In the genomic region with DNA sequence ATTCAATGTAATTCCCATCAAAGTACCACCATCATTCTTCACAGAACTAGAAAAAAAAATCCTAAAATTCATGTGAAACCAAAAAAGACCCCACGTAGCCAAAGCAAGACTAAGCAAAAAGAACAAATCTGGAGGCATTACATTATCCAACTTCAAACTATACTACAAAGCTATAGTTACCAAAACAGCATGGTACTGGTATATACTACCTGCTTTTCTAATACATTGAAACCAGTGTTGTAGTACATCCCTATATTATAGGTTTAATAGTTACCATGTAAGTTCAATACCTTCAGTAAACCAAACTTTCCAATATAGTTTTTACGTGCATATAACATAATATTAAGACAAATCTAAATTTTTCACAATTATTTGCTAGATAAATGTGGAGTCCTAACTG, we compare ENCODE assay signal across 4 cellular contexts. TPM values are rescaled to one million over a fixed set of nuclear protein-coding genes. Genes with fewer than 3 reads are reported as not detected.
DNase-seq lines count a peak whose midpoint lies in the region; ATAC-seq, FAIRE-seq and TF ChIP-seq lines count a peak whose summit lies in the region.
"Not testable (repeated sequence)": the region's sequence is repeated elsewhere in the genome, so short reads cannot be mapped to it uniquely, and the experiment has no call there.

No MANE protein-coding gene starts in this region.

- not testable (repeated sequence) for H3K9me3 Mint-ChIP-seq in glutamatergic neuron (ENCODE audit: unreplicated experiment)

- not testable (repeated sequence) for H3K9ac ChIP-seq in HCT116 (ENCODE audit: low read length); K562 (ENCODE audit: insufficient read depth in 1 of 2, low read depth in 2 of 2, low read length in 2 of 2)

- H3K27me3 Mint-ChIP-seq in glutamatergic neuron (ENCODE audit: unreplicated experiment) = not testable (repeated sequence)

- FAIRE-seq in K562 (lab: Jason Lieb, UNC) = not testable (repeated sequence)

- H4K20me1 ChIP-seq in HCT116 (ENCODE audit: insufficient read depth); K562 (replicated peaks; ENCODE audit: control insufficient read depth, insufficient read depth, low read length): not testable (repeated sequence)

- H3K9me2 ChIP-seq in HCT116 (ENCODE audit: insufficient read depth) = not testable (repeated sequence)

- H3K4me1 Mint-ChIP-seq in glutamatergic neuron (ENCODE audit: low read depth, unreplicated experiment) = not testable (repeated sequence)

- H3K36me3 ChIP-seq in HCT116 (ENCODE audit: control insufficient read depth in 1 of 2, insufficient read depth in 2 of 2, low read length in 2 of 2); HEK293 (ENCODE audit: control insufficient read depth in 2 of 2, insufficient read depth in 1 of 2, low read length in 2 of 2); K562 (ENCODE audit: control insufficient read depth, insufficient read depth, low read length): not testable (repeated sequence)

- H2AFZ ChIP-seq in HCT116 (ENCODE audit: low read depth, low read length, poor library complexity, severe bottlenecking); K562 (ENCODE audit: low read depth, low read length): not testable (repeated sequence)

- H3K9me1 ChIP-seq in K562 (ENCODE audit: control insufficient read depth, insufficient read depth, low read length) = not testable (repeated sequence)

- in situ Hi-C loops in K562 (cut with MboI) = not testable (repeated sequence)

- H3K4me1 ChIP-seq in HCT116 (ENCODE audit: control insufficient read depth in 1 of 2, insufficient read depth in 2 of 2, low read length in 2 of 2); HEK293 (ENCODE audit: control insufficient read depth, insufficient read depth, low read length); K562 (replicated peaks in 1 of 2; ENCODE audit: control insufficient read depth in 2 of 2, insufficient read depth in 2 of 2, low read length in 2 of 2): not testable (repeated sequence)

- H3K27me3 ChIP-seq in HCT116 (ENCODE audit: insufficient read depth, low read length); K562 (ENCODE audit: control insufficient read depth in 2 of 2, insufficient read depth in 2 of 2, low read length in 2 of 2): not testable (repeated sequence)

- TF ChIP-seq RAD21 in HCT116 (IDR thresholded peaks at IDR 0.05; ENCODE audit: low read depth); K562 (CRISPR knock-in tag; conservative IDR thresholded peaks at IDR 0.05 in 1 of 2, IDR thresholded peaks at IDR 0.05 in 1 of 2): not testable (repeated sequence)

- peak overlapping the region; percentile 39 for H3K27ac Mint-ChIP-seq in glutamatergic neuron (ENCODE audit: unreplicated experiment)

- H3K4me3 ChIP-seq in HCT116 (replicated peaks in 1 of 2; ENCODE audit: low read depth in 1 of 2, low read length in 2 of 2); HEK293 (ENCODE audit: low read depth, low read length); K562: not testable (repeated sequence)

- H3K9me3 ChIP-seq in HCT116 (ENCODE audit: control insufficient read depth in 1 of 2, insufficient read depth in 1 of 2, low read depth in 1 of 2, low read length in 2 of 2); HEK293 (ENCODE audit: control insufficient read depth, insufficient read depth, low read depth, low read length); K562 (replicated peaks; ENCODE audit: control insufficient read depth, insufficient read depth, low read depth, low read length): not testable (repeated sequence)

- H3K36me3 Mint-ChIP-seq in glutamatergic neuron (ENCODE audit: unreplicated experiment) = not testable (repeated sequence)

- not testable (repeated sequence) for H3K4me3 Mint-ChIP-seq in glutamatergic neuron (ENCODE audit: unreplicated experiment)

- DNase-seq in HCT116 (ENCODE audit: low read depth, low spot score); K562 (ENCODE audit: extremely low read depth in 1 of 4, low spot score in 3 of 4); glutamatergic neuron: not testable (repeated sequence)

- RAD21 ChIA-PET in HCT116 (lab: Charles Lee; ENCODE audit: low non-redundant PET in 1 of 2, low total read pairs in 2 of 2, uncharacterized antibody in 2 of 2, unreplicated experiment in 2 of 2) = not testable (repeated sequence)

- WGBS in K562 (ENCODE audit: insufficient coverage, low coverage, missing lambda C conversion rate) = 3% methylated on average over 2 of the region's 2 CpGs

- not testable (repeated sequence) for TF ChIP-seq CTCF in HCT116 (IDR thresholded peaks at IDR 0.05 in 2 of 3, conservative IDR thresholded peaks at IDR 0.05 in 1 of 3; ENCODE audit: borderline replicate concordance in 1 of 3, insufficient read depth in 1 of 3, low read depth in 2 of 3, low read length in 2 of 3); HEK293 (tag by site-specific recombination; IDR thresholded peaks at IDR 0.05); K562 (IDR thresholded peaks at IDR 0.05 in 2 of 3, conservative IDR thresholded peaks at IDR 0.05 in 1 of 3; ENCODE audit: insufficient read depth in 2 of 3, low read depth in 1 of 3, low read length in 3 of 3); glutamatergic neuron (IDR thresholded peaks at IDR 0.05; ENCODE audit: partially characterized antibody, unreplicated experiment)

- ATAC-seq in HCT116, K562: not testable (repeated sequence)

- CTCF ChIA-PET in HCT116 (lab: Charles Lee); K562 (lab: Yijun Ruan, JAX; ENCODE audit: low intra/inter-chr PET ratio): not testable (repeated sequence)
- CTCF ChIA-PET in HEK293 (lab: Yijun Ruan, JAX) = interaction anchor here (0.6 kb wide), 1 partner anchor 23 kb away, joined by 3 read pairs; no protein-coding TSS in a partner anchor

- intact Hi-C loops in HCT116 (cut with micrococcal nuclease); K562 (cut with micrococcal nuclease): not testable (repeated sequence)

- H3K27ac ChIP-seq in HCT116 (ENCODE audit: low read depth, low read length); HEK293 (ENCODE audit: extremely low read depth, low read depth, low read length); K562 (ENCODE audit: extremely low read depth, low read depth, low read length): not testable (repeated sequence)

- TF ChIP-seq POLR2A in HCT116 (IDR thresholded peaks at IDR 0.05; ENCODE audit: borderline replicate concordance, extremely low read depth, insufficient read depth, insufficient read length); K562 (conservative IDR thresholded peaks at IDR 0.05): not testable (repeated sequence)

- TF ChIP-seq EP300 in K562 (IDR thresholded peaks at IDR 0.05; ENCODE audit: low read length) = not testable (repeated sequence)

- not testable (repeated sequence) for H3K79me2 ChIP-seq in HCT116 (ENCODE audit: insufficient read depth, low read length); K562 (ENCODE audit: control insufficient read depth, insufficient read depth, low read length)

- not testable (repeated sequence) for H3K4me2 ChIP-seq in HCT116 (ENCODE audit: low read length); K562 (ENCODE audit: insufficient read depth, low read length)

- not testable (repeated sequence) for BruUV-seq in HCT116 (replicated peaks; lab: Mats Ljungman, UMichigan); K562 (replicated peaks; lab: Mats Ljungman, UMichigan)

- POLR2A ChIA-PET in HCT116 (lab: Charles Lee) = interaction anchor here (1.5 kb wide), 1 partner anchor 17 kb away, joined by 4 read pairs; a partner anchor contains a TSS
- POLR2A ChIA-PET in HEK293 (lab: Yijun Ruan, JAX) = not testable (repeated sequence)
- POLR2A ChIA-PET in K562 (lab: Yijun Ruan, JAX) = interaction anchor here (1.3 kb wide), 1 partner anchor 17 kb away, joined by 3 read pairs; a partner anchor contains a TSS

TF ChIP-seq in HCT116, 20 proteins besides CTCF, POLR2A, EP300 and RAD21:
- 0 out of 2 replicates have a peak, but pooled peaks have one; percentile 35 for TF ChIP-seq CBX3 (IDR thresholded peaks at IDR 0.05; ENCODE audit: low read depth)

TF ChIP-seq in HEK293, 187 proteins besides CTCF, POLR2A, EP300 and RAD21:
- peak; percentile 76 for TF ChIP-seq SETDB1 (IDR thresholded peaks at IDR 0.05; ENCODE audit: insufficient read length, low read length)

TF ChIP-seq in K562, 482 proteins besides CTCF, POLR2A, EP300 and RAD21:
- peak; percentile 84 for TF ChIP-seq RBM25 (IDR thresholded peaks at IDR 0.05; ENCODE audit: low read depth, low read length, severe bottlenecking)
- peak; percentile 40; the same call in 1 of the 2 replicates for TF ChIP-seq TRIM28 (IDR thresholded peaks at IDR 0.05)
- TF ChIP-seq BCOR (IDR thresholded peaks at IDR 0.05) = peak; percentile 54; the same call in 1 of the 2 replicates

RNA-seq across cellular contexts. Expression of a gene that starts 17.1 kb away (rescaled TPM):
- total RNA-seq in HCT116 (2021; ENCODE audit: unreplicated experiment) (78.1 TPM), K562 (2014; rRNA removed) (31.4 and 37.8 TPM in 2 replicates), K562 (2014; rRNA removed; fragmentation: Illumina TruSeq; extraction: Trizol) (79.4 and 89.9 TPM in 2 replicates), K562 (2015; rRNA removed; fragmentation: Illumina TruSeq; extraction: Trizol) (59.7 and 65.9 TPM in 2 replicates), K562 (2021) (52.9 and 60.2 TPM in 2 replicates), glutamatergic neuron (ENCODE audit: unreplicated experiment) (113 TPM)
- polyA plus RNA-seq in HCT116 (2012) = 16.5 and 17.9 TPM in 2 replicates
- 48.5 and 222 TPM in 2 replicates for total RNA-seq in K562 (2011; cell fraction: chromatin; rRNA removed; ENCODE audit: low replicate concordance)
- total RNA-seq in K562 (2011; cell fraction: nucleolus; rRNA removed) = 23.3 and 32.6 TPM in 2 replicates
- 72.3 and 122 TPM in 2 replicates for total RNA-seq in K562 (2011; cell fraction: nucleoplasm; rRNA removed)
- polyA plus RNA-seq in K562 (2011; rRNA removed) (33.6 and 43.7 TPM in 2 replicates), K562 (2014; fragmentation: Illumina TruSeq; extraction: Trizol) (48.2 and 57.7 TPM in 2 replicates), K562 (2014; fragmentation: Nextera tagmentation; extraction: Ambion mirVana) (10 to 100 TPM; 11.1 to 12.6 TPM), K562 (2014; rRNA removed) (42.2 and 46.8 TPM in 2 replicates)
- polyA plus RNA-seq in K562 (2011; cell fraction: cytosol; rRNA removed) = 5.2 and 9.1 TPM in 2 replicates
- 21.5 and 23.7 TPM in 2 replicates for polyA plus RNA-seq in K562 (2011; cell fraction: nucleus; rRNA removed)
- 32.8 and 39.2 TPM in 2 replicates for polyA plus RNA-seq in K562 (2012)
- 55.8 and 68.9 TPM in 2 replicates for polyA minus RNA-seq in K562 (2011; rRNA and poly(A)+ RNA removed)
- polyA minus RNA-seq in K562 (2011; cell fraction: cytosol; rRNA and poly(A)+ RNA removed) = 15.6 and 21.2 TPM in 2 replicates
- polyA minus RNA-seq in K562 (2011; cell fraction: nucleus; rRNA and poly(A)+ RNA removed) = 43.8 and 69.5 TPM in 2 replicates
